Comparison of ENCODE assay signal across 1 cellular context in genomic region chr10:93552780-93553179, GRCh38.
TF ChIP-seq lines count a peak whose summit lies in the region.

No MANE protein-coding gene starts in this region.

TF ChIP-seq in K562, 482 proteins besides CTCF, POLR2A, EP300 and RAD21:
- TF ChIP-seq ZNF133 (CRISPR knock-in tag; IDR thresholded peaks at IDR 0.05) = no peak
- no peak for TF ChIP-seq HINFP (tag; conservative IDR thresholded peaks at IDR 0.05; ENCODE audit: low read depth)
- TF ChIP-seq KDM1A (IDR thresholded peaks at IDR 0.05) = peak; percentile 60 to 71
- TF ChIP-seq TBL1XR1 (IDR thresholded peaks at IDR 0.05; ENCODE audit: low read length in 2 of 2) = no peak
- no peak for TF ChIP-seq POLR2AphosphoS2 (IDR thresholded peaks at IDR 0.05; ENCODE audit: low read length)
- TF ChIP-seq, protein P1, sequence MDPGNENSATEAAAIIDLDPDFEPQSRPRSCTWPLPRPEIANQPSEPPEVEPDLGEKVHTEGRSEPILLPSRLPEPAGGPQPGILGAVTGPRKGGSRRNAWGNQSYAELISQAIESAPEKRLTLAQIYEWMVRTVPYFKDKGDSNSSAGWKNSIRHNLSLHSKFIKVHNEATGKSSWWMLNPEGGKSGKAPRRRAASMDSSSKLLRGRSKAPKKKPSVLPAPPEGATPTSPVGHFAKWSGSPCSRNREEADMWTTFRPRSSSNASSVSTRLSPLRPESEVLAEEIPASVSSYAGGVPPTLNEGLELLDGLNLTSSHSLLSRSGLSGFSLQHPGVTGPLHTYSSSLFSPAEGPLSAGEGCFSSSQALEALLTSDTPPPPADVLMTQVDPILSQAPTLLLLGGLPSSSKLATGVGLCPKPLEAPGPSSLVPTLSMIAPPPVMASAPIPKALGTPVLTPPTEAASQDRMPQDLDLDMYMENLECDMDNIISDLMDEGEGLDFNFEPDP (CRISPR knock-in tag; IDR thresholded peaks at IDR 0.05) = no peak
- no peak for TF ChIP-seq NONO (IDR thresholded peaks at IDR 0.05; ENCODE audit: low read depth in 2 of 2, low read length in 1 of 2)
- no peak for TF ChIP-seq TCF3 (CRISPR knock-in tag; IDR thresholded peaks at IDR 0.05)
- no peak for TF ChIP-seq KLF16 (IDR thresholded peaks at IDR 0.05)
- TF ChIP-seq HDAC2 (IDR thresholded peaks at IDR 0.05) = 0 out of 2 replicates have a peak, but pooled peaks have one; percentile 28
- TF ChIP-seq RBM25 (IDR thresholded peaks at IDR 0.05; ENCODE audit: low read depth, low read length, severe bottlenecking) = peak; percentile 69
- TF ChIP-seq TEAD2 (tag; IDR thresholded peaks at IDR 0.05) = no peak
- TF ChIP-seq REST (CRISPR knock-in tag; IDR thresholded peaks at IDR 0.05; ENCODE audit: low read depth) = no peak
- no peak for TF ChIP-seq NKRF (IDR thresholded peaks at IDR 0.05; ENCODE audit: borderline replicate concordance)
- no peak for TF ChIP-seq BACH1 (tag; IDR thresholded peaks at IDR 0.05)
- peak; percentile 67 for TF ChIP-seq ADNP (tag; IDR thresholded peaks at IDR 0.05)
- peak; percentile 80 for TF ChIP-seq BCOR (IDR thresholded peaks at IDR 0.05)
- TF ChIP-seq, protein P2, sequence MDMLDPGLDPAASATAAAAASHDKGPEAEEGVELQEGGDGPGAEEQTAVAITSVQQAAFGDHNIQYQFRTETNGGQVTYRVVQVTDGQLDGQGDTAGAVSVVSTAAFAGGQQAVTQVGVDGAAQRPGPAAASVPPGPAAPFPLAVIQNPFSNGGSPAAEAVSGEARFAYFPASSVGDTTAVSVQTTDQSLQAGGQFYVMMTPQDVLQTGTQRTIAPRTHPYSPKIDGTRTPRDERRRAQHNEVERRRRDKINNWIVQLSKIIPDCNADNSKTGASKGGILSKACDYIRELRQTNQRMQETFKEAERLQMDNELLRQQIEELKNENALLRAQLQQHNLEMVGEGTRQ (CRISPR knock-in tag; IDR thresholded peaks at IDR 0.05) = no peak
- no peak for TF ChIP-seq PTRF (tag; IDR thresholded peaks at IDR 0.05)
- TF ChIP-seq RAD51 (IDR thresholded peaks at IDR 0.05; ENCODE audit: borderline replicate concordance, low read depth) = no peak
- TF ChIP-seq SMARCA5 (IDR thresholded peaks at IDR 0.05) = 0 out of 2 replicates have a peak, but pooled peaks have one; percentile 16
- TF ChIP-seq ZNF707 (CRISPR knock-in tag; conservative IDR thresholded peaks at IDR 0.05) = no peak
- no peak for TF ChIP-seq TRIM24 (IDR thresholded peaks at IDR 0.05)
